1 cellular context compared by ENCODE assay signal in the genomic region with DNA sequence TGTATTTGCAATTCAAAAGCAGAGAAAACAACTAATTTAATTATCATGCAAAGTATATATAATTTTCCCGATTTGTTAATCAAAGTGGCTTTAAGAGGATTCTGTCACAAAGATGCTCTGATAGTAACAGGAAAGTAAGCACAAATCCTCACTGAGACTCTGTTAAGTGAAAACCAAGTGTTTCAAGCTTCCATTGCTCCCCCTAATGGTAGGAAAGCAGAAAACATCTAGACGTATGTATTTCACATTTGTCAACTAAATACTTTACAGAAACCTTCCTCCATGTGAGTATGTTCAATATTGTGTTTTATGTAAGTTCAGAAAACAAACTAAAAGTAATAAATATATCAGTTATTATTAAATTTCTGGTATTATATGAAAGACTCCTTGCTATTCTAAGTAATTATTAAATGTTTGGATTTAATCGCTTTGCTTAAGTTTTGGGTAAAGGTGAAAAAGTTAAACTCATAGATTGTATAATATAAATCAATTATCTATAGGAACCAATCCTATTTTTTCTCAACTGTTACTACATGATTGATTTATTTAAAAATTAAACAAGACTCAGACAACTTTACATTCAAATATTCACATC.
TF ChIP-seq lines count a peak whose summit lies in the region.

No MANE protein-coding gene starts in this region.

TF ChIP-seq in H1, 55 proteins besides CTCF, POLR2A, EP300 and RAD21:
- TF ChIP-seq SP4 (IDR thresholded peaks at IDR 0.05; ENCODE audit: low read length) (no peak), POLR2AphosphoS5 (IDR thresholded peaks at IDR 0.05; ENCODE audit: low read depth, low read length) (no peak), CTBP2 (IDR thresholded peaks at IDR 0.05; ENCODE audit: borderline replicate concordance, insufficient read depth, insufficient read length, low read length) (no peak), HDAC2 (IDR thresholded peaks at IDR 0.05; ENCODE audit: borderline replicate concordance in 1 of 2, low read depth in 2 of 2, low read length in 2 of 2) (no peak), EGR1 (IDR thresholded peaks at IDR 0.05; ENCODE audit: borderline replicate concordance, low read depth, low read length) (no peak), SUZ12 (IDR thresholded peaks at IDR 0.05; ENCODE audit: low read length) (no peak), JUND (IDR thresholded peaks at IDR 0.05; ENCODE audit: low read length) (no peak), RFX5 (IDR thresholded peaks at IDR 0.05; ENCODE audit: borderline replicate concordance, low read depth, low read length) (no peak), SP1 (IDR thresholded peaks at IDR 0.05; ENCODE audit: low read depth, low read length) (no peak), NANOG (IDR thresholded peaks at IDR 0.05; ENCODE audit: insufficient read depth, low read depth, low read length, poor library complexity, severe bottlenecking) (no peak), CREB1 (IDR thresholded peaks at IDR 0.05) (no peak), BACH1 (IDR thresholded peaks at IDR 0.05; ENCODE audit: low read length) (no peak)
- TF ChIP-seq, protein P1, sequence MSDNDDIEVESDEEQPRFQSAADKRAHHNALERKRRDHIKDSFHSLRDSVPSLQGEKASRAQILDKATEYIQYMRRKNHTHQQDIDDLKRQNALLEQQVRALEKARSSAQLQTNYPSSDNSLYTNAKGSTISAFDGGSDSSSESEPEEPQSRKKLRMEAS (IDR thresholded peaks at IDR 0.05) = no peak
- TF ChIP-seq, protein P2, sequence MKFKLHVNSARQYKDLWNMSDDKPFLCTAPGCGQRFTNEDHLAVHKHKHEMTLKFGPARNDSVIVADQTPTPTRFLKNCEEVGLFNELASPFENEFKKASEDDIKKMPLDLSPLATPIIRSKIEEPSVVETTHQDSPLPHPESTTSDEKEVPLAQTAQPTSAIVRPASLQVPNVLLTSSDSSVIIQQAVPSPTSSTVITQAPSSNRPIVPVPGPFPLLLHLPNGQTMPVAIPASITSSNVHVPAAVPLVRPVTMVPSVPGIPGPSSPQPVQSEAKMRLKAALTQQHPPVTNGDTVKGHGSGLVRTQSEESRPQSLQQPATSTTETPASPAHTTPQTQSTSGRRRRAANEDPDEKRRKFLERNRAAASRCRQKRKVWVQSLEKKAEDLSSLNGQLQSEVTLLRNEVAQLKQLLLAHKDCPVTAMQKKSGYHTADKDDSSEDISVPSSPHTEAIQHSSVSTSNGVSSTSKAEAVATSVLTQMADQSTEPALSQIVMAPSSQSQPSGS (IDR thresholded peaks at IDR 0.05; ENCODE audit: low read length) = no peak
- TF ChIP-seq, protein P3, sequence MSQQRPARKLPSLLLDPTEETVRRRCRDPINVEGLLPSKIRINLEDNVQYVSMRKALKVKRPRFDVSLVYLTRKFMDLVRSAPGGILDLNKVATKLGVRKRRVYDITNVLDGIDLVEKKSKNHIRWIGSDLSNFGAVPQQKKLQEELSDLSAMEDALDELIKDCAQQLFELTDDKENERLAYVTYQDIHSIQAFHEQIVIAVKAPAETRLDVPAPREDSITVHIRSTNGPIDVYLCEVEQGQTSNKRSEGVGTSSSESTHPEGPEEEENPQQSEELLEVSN (IDR thresholded peaks at IDR 0.05) = no peak
- TF ChIP-seq, protein P4, sequence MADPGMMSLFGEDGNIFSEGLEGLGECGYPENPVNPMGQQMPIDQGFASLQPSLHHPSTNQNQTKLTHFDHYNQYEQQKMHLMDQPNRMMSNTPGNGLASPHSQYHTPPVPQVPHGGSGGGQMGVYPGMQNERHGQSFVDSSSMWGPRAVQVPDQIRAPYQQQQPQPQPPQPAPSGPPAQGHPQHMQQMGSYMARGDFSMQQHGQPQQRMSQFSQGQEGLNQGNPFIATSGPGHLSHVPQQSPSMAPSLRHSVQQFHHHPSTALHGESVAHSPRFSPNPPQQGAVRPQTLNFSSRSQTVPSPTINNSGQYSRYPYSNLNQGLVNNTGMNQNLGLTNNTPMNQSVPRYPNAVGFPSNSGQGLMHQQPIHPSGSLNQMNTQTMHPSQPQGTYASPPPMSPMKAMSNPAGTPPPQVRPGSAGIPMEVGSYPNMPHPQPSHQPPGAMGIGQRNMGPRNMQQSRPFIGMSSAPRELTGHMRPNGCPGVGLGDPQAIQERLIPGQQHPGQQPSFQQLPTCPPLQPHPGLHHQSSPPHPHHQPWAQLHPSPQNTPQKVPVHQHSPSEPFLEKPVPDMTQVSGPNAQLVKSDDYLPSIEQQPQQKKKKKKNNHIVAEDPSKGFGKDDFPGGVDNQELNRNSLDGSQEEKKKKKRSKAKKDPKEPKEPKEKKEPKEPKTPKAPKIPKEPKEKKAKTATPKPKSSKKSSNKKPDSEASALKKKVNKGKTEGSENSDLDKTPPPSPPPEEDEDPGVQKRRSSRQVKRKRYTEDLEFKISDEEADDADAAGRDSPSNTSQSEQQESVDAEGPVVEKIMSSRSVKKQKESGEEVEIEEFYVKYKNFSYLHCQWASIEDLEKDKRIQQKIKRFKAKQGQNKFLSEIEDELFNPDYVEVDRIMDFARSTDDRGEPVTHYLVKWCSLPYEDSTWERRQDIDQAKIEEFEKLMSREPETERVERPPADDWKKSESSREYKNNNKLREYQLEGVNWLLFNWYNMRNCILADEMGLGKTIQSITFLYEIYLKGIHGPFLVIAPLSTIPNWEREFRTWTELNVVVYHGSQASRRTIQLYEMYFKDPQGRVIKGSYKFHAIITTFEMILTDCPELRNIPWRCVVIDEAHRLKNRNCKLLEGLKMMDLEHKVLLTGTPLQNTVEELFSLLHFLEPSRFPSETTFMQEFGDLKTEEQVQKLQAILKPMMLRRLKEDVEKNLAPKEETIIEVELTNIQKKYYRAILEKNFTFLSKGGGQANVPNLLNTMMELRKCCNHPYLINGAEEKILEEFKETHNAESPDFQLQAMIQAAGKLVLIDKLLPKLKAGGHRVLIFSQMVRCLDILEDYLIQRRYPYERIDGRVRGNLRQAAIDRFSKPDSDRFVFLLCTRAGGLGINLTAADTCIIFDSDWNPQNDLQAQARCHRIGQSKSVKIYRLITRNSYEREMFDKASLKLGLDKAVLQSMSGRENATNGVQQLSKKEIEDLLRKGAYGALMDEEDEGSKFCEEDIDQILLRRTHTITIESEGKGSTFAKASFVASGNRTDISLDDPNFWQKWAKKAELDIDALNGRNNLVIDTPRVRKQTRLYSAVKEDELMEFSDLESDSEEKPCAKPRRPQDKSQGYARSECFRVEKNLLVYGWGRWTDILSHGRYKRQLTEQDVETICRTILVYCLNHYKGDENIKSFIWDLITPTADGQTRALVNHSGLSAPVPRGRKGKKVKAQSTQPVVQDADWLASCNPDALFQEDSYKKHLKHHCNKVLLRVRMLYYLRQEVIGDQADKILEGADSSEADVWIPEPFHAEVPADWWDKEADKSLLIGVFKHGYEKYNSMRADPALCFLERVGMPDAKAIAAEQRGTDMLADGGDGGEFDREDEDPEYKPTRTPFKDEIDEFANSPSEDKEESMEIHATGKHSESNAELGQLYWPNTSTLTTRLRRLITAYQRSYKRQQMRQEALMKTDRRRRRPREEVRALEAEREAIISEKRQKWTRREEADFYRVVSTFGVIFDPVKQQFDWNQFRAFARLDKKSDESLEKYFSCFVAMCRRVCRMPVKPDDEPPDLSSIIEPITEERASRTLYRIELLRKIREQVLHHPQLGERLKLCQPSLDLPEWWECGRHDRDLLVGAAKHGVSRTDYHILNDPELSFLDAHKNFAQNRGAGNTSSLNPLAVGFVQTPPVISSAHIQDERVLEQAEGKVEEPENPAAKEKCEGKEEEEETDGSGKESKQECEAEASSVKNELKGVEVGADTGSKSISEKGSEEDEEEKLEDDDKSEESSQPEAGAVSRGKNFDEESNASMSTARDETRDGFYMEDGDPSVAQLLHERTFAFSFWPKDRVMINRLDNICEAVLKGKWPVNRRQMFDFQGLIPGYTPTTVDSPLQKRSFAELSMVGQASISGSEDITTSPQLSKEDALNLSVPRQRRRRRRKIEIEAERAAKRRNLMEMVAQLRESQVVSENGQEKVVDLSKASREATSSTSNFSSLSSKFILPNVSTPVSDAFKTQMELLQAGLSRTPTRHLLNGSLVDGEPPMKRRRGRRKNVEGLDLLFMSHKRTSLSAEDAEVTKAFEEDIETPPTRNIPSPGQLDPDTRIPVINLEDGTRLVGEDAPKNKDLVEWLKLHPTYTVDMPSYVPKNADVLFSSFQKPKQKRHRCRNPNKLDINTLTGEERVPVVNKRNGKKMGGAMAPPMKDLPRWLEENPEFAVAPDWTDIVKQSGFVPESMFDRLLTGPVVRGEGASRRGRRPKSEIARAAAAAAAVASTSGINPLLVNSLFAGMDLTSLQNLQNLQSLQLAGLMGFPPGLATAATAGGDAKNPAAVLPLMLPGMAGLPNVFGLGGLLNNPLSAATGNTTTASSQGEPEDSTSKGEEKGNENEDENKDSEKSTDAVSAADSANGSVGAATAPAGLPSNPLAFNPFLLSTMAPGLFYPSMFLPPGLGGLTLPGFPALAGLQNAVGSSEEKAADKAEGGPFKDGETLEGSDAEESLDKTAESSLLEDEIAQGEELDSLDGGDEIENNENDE (IDR thresholded peaks at IDR 0.05; ENCODE audit: insufficient replicate concordance, low read length) = no peak
TF ChIP-seq in H1: peak in this region for 0.
